12 cellular contexts compared by ENCODE assay signal in genomic region chr1:15412488-15412800, GRCh38. TPM values are rescaled to one million over a fixed set of nuclear protein-coding genes. Genes with fewer than 3 reads are reported as not detected.
DNase-seq lines count a peak whose midpoint lies in the region; ATAC-seq and TF ChIP-seq lines count a peak whose summit lies in the region.
"Had no signal": no experiment of that assay in that cellular context is flagged by ENCODE, and none has a peak within 500 bp of the region (broad histone marks: within the 10 kb centered on the region; RNA-seq: fewer than 3 reads in every experiment).

No MANE protein-coding gene starts in this region.

- ATAC-seq in heart left ventricle (no peak), Right ventricle myocardium superior (ENCODE audit: poor library complexity) (no peak), HG03045 (IDR thresholded peaks at IDR 0.05; ENCODE audit: unreplicated experiment) (no peak), HG03520 (IDR thresholded peaks at IDR 0.05; ENCODE audit: unreplicated experiment) (no peak)

- TF ChIP-seq POLR2A in heart left ventricle (IDR thresholded peaks at IDR 0.05) (no peak), vagina (IDR thresholded peaks at IDR 0.05) (no peak)

- H3K4me3 Mint-ChIP-seq in brain = peak overlapping the region; percentile 43 to 95 (median 88)
- H3K4me3 Mint-ChIP-seq in nephron = peak overlapping the region; percentile 92 to 94 (median 92)

- H3K36me3 ChIP-seq in heart left ventricle = peaks cover 0 to 22% (median 0%) of the 10 kb centered on the region in 9 donors
- H3K36me3 ChIP-seq in vagina = no peaks in the 10 kb centered on the region
- H3K36me3 ChIP-seq: right atrium auricular region had no signal

- TF ChIP-seq CTCF in heart left ventricle (IDR thresholded peaks at IDR 0.05) (no peak), brain (conservative IDR thresholded peaks at IDR 0.05) (no peak), nephron (IDR thresholded peaks at IDR 0.05; ENCODE audit: unreplicated experiment in 3 of 3) (no peak), vagina (IDR thresholded peaks at IDR 0.05) (no peak)

- H3K4me1 ChIP-seq in heart left ventricle (peaks cover 0 to 81% (median 55%) of the 10 kb centered on the region in 12 donors), vagina (peaks cover 79% of the 10 kb centered on the region)

- no peaks in the 10 kb centered on the region for H3K27me3 Mint-ChIP-seq in brain
- peaks cover 25% of the 10 kb centered on the region for H3K27me3 Mint-ChIP-seq in nephron (ENCODE audit: low read depth)

- H3K9me3 ChIP-seq in heart left ventricle (no peaks in the 10 kb centered on the region), vagina (no peaks in the 10 kb centered on the region)
- H3K9me3 ChIP-seq: right atrium auricular region had no signal

- DNase-seq in heart left ventricle (no peak), Right ventricle myocardium superior (no peak), vagina (ENCODE audit: extremely low spot score in 2 of 2) (no peak), NAMALWA (ENCODE audit: low spot score) (no peak)
- DNase-seq: NCI-H446 treated with DMSO at 0.1 percent for 48 hours, SW 1271 had no signal

- intact Hi-C loops in heart left ventricle (cut with DNase I) = loop anchor here in 7 of 10 donors (5.0 to 10.0 kb wide), 4 partner anchors 70 to 278 kb away; no protein-coding TSS in a partner anchor
- intact Hi-C loops in Right ventricle myocardium superior (cut with DNase I) = loop anchor here (5.0 kb wide), 1 partner anchor 85 kb away; no protein-coding TSS in a partner anchor
- intact Hi-C loops in vagina (cut with DNase I) = no loop called here

- 70 to 91% (median 78%) methylated on average over 8 of the region's 8 CpGs for WGBS in heart left ventricle, 4 donors

- H3K27me3 ChIP-seq in heart left ventricle = no peaks in the 10 kb centered on the region
- H3K27me3 ChIP-seq in vagina = no peaks in the 10 kb centered on the region
- H3K27me3 ChIP-seq: right atrium auricular region had no signal

- H3K27ac ChIP-seq in heart left ventricle = peak overlapping the region in 10 of 12 donors; percentile 10 to 90 (median 48)
- H3K27ac ChIP-seq in vagina = peak overlapping the region; percentile 93
- H3K27ac ChIP-seq: KMS-11 had no signal

- H3K4me1 Mint-ChIP-seq in brain = peaks cover 55% of the 10 kb centered on the region
- peaks cover 36% of the 10 kb centered on the region for H3K4me1 Mint-ChIP-seq in nephron

- H3K4me3 ChIP-seq in heart left ventricle (peak overlapping the region in 8 of 12 donors; percentile 85 to 98 (median 92)), vagina (peak overlapping the region in 1 of 2 donors; percentile 81)

- H3K36me3 Mint-ChIP-seq in brain (peaks cover 21% of the 10 kb centered on the region), nephron (ENCODE audit: low read depth) (no peaks in the 10 kb centered on the region)

- H3K27ac Mint-ChIP-seq in brain (peak overlapping the region in 4 of 5 experiments; percentile 27 to 80 (median 48)), nephron (peak overlapping the region in 2 of 3 experiments; percentile 6 to 17)

- H3K9me3 Mint-ChIP-seq in brain = no peaks in the 10 kb centered on the region
- no peaks in the 10 kb centered on the region for H3K9me3 Mint-ChIP-seq in nephron

RNA-seq across cellular contexts. Expression of gene EFHD2, which starts 2.8 kb away (rescaled TPM):
- 10 to 100 TPM; 11.2 to 52.2 (median 15.8) TPM for total RNA-seq in heart left ventricle
- polyA plus RNA-seq in heart left ventricle = 10 to 100 TPM; 13.9 to 20.3 TPM
- total RNA-seq in Right ventricle myocardium superior = 11.6 TPM
- polyA plus RNA-seq in brain (ENCODE audit: insufficient read depth, low read depth, low replicate concordance) = 109 TPM
- total RNA-seq in vagina = 57.2 TPM

RNA-seq across cellular contexts. Expression of gene CTRC, which starts 25.8 kb away (rescaled TPM):
- total RNA-seq in heart left ventricle (1 to 10 TPM in 3 of 9 donors, under 1 TPM in 1, not detected in 5; 0.96 to 1.8 (median 1.5) TPM), Right ventricle myocardium superior (not detected), vagina (not detected)
- polyA plus RNA-seq in heart left ventricle (not detected), brain (ENCODE audit: insufficient read depth, low read depth, low replicate concordance) (not detected)
- total RNA-seq: right atrium auricular region had no signal

RNA-seq across cellular contexts. Expression of gene CELA2A, which starts 44.1 kb away (rescaled TPM):
- total RNA-seq in heart left ventricle = 1 to 10 TPM in 1 of 9 donors, under 1 TPM in 4, not detected in 4; 0.76 to 1.0 (median 0.84) TPM
- not detected for polyA plus RNA-seq in heart left ventricle
- not detected for total RNA-seq in Right ventricle myocardium superior
- polyA plus RNA-seq in brain (ENCODE audit: insufficient read depth, low read depth, low replicate concordance) = not detected
- total RNA-seq in vagina = not detected
- total RNA-seq: right atrium auricular region had no signal
